Comparison of ENCODE assay signal across 5 cellular contexts in genomic region chr5:61882901-61883500, GRCh38.
"Had no signal": no experiment of that assay in that cellular context is flagged by ENCODE, and none has a peak within 500 bp of the region (broad histone marks: within the 10 kb centered on the region; RNA-seq: fewer than 3 reads in every experiment).

No MANE protein-coding gene starts in this region.

- H3K4me3 ChIP-seq: GM23338 had no signal

- H3K27ac Mint-ChIP-seq: GM23338, H9 had no signal

- H3K9me3 Mint-ChIP-seq: GM23338, H9 had no signal

- DNase-seq: H9, HCEC 1CT, IMR-90, KBM-7 had no signal

- H3K4me3 Mint-ChIP-seq: GM23338, H9 had no signal
